Comparison of ENCODE assay signal across 1 cellular context in the genomic region with DNA sequence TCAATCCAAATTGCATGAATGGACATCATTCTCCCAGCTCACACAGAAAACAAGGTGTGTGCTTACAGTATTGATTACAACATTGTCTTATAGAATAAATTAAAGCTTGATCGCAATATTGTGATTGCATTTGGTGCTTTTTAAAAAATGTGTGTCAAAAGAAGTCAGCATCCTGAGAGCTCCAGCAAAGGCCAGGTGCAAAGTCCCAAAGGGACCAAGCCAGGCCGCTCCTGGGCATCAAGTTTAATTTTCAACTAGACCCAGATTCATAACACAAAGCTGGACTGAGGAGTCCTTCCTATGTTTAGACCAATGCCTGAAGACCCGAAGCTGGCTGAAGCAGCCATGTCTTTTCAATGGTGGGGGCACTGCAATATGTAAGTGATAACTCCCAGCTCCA.
A peak's percentile ranks its signal among the peaks of the same experiment; 100 is the strongest.
TF ChIP-seq lines count a peak whose summit lies in the region.

No MANE protein-coding gene starts in this region.

TF ChIP-seq in liver, 16 proteins besides CTCF, POLR2A, EP300 and RAD21 (continued from another document):
- TF ChIP-seq, protein P1, sequence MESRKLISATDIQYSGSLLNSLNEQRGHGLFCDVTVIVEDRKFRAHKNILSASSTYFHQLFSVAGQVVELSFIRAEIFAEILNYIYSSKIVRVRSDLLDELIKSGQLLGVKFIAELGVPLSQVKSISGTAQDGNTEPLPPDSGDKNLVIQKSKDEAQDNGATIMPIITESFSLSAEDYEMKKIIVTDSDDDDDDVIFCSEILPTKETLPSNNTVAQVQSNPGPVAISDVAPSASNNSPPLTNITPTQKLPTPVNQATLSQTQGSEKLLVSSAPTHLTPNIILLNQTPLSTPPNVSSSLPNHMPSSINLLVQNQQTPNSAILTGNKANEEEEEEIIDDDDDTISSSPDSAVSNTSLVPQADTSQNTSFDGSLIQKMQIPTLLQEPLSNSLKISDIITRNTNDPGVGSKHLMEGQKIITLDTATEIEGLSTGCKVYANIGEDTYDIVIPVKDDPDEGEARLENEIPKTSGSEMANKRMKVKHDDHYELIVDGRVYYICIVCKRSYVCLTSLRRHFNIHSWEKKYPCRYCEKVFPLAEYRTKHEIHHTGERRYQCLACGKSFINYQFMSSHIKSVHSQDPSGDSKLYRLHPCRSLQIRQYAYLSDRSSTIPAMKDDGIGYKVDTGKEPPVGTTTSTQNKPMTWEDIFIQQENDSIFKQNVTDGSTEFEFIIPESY (IDR thresholded peaks at IDR 0.05) = no peak
- TF ChIP-seq HNF4A (conservative IDR thresholded peaks at IDR 0.05) (peak; percentile 66 to 67), RXRA (IDR thresholded peaks at IDR 0.05) (peak in 1 of 2 donors; percentile 18)
